Comparison of ENCODE assay signal across 23 cellular contexts in genomic region chr5:179110528-179110927, GRCh38.
"Had no signal": no experiment of that assay in that cellular context is flagged by ENCODE, and none has a peak within 500 bp of the region (broad histone marks: within the 10 kb centered on the region; RNA-seq: fewer than 3 reads in every experiment).

No MANE protein-coding gene starts in this region.

- H3K36me3 Mint-ChIP-seq: memory B cell; natural killer cell treated with Interleukin-12 subunit alpha and Interleukin-12 subunit beta and Interleukin-15 and Interleukin-18, amount 100 ng/mL, for 72 hours; neural progenitor cell had no signal

- H3K4me3 ChIP-seq: colonic mucosa, heart left ventricle, left lung, lower lobe of right lung, neural progenitor cell, psoas muscle, stomach had no signal

- H2AFZ ChIP-seq: neural progenitor cell, parathyroid adenoma had no signal

- H3K27me3 ChIP-seq: colonic mucosa, heart left ventricle, left lung, neural progenitor cell, stomach had no signal

- H3K9me3 ChIP-seq: colonic mucosa had no signal

- H3K79me2 ChIP-seq: parathyroid adenoma had no signal

- DNase-seq: cerebellar nuclear complex; effector CD4-positive, alpha-beta T cell; heart left ventricle; hippocampal formation; lower lobe of right lung; midbrain; nucleus accumbens; psoas muscle; retina; stimulated activated CD4-positive, alpha-beta T cell treated with anti-CD3 and anti-CD28 coated beads, Interleukin-12 subunit alpha, Interleukin-12 subunit beta, amount 100 ng/mL, for 4 hours; stimulated activated naive CD4-positive, alpha-beta T cell; stomach; substantia nigra; trophoblast cell had no signal

- H3K27ac ChIP-seq: colonic mucosa, heart left ventricle, left lung, lower lobe of right lung, neural progenitor cell, parathyroid adenoma, psoas muscle, stomach had no signal

- H3K4me3 Mint-ChIP-seq: memory B cell; natural killer cell treated with Interleukin-12 subunit alpha and Interleukin-12 subunit beta and Interleukin-15 and Interleukin-18, amount 100 ng/mL, for 72 hours; neural progenitor cell had no signal

- H3K36me3 ChIP-seq: colonic mucosa, heart left ventricle, left lung, lower lobe of right lung, neural progenitor cell had no signal

- FAIRE-seq: frontal cortex, urothelium cell line had no signal

- H3K4me2 ChIP-seq: neural progenitor cell had no signal

- H3K4me1 ChIP-seq: colonic mucosa, heart left ventricle, left lung, lower lobe of right lung, neural progenitor cell, parathyroid adenoma, psoas muscle, stomach had no signal

- ATAC-seq: heart left ventricle; left lung; lower lobe of right lung; natural killer cell treated with Interleukin-12 subunit alpha and Interleukin-12 subunit beta and Interleukin-15 and Interleukin-18, amount 100 ng/mL, for 72 hours; psoas muscle; sciatic nerve had no signal

- H3K9ac ChIP-seq: neural progenitor cell, parathyroid adenoma had no signal

- H3K27ac Mint-ChIP-seq: memory B cell; natural killer cell treated with Interleukin-12 subunit alpha and Interleukin-12 subunit beta and Interleukin-15 and Interleukin-18, amount 100 ng/mL, for 72 hours; neural progenitor cell had no signal

- H3K27me3 Mint-ChIP-seq: memory B cell; natural killer cell treated with Interleukin-12 subunit alpha and Interleukin-12 subunit beta and Interleukin-15 and Interleukin-18, amount 100 ng/mL, for 72 hours had no signal

- H3K4me1 Mint-ChIP-seq: memory B cell, neural progenitor cell had no signal
